ENCODE assay signal across 8 cellular contexts in the genomic region with DNA sequence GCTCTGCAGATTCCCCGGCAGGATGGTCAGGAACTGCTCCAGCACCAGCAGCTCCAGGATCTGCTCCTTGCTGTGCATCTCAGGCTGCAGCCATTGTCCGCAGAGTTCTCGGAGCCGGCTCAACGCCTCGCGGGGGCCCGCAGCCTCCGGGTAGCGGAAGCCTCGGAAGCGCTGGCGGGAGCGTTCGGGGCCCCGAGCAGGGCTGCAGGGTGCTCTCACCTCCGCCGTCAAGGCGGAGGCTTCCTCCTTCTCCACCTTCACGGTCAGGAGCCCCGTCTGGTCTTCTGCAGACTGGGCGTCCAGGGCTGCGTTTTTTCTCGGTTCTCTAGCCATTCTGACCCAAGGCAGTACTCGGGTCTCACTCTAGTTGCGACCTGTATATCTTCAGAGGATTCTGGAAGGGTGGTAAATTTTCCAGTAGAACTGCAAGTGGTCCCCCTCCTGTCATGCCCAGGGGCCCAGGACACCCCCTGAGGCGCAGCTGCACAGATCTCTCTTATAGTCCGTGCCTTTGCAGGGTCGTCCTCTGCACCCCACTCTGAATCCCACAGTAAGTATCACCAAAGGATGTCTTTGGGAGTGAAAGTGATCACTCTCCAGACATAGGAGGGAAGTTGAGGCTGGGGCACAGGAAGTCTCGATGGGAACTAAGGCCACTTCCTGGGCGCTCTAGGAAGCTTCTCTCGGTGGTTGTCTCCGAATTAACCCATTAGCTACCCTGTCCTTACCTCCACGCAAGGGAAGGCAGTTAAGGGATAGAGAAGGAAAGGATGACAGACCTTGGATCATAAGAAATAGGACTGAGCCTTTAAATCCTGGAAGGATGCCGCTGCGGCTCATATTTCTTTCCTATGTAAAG. TPM values are rescaled to one million over a fixed set of nuclear protein-coding genes. Genes with fewer than 3 reads are reported as not detected.
DNase-seq lines count a peak whose midpoint lies in the region; ATAC-seq and TF ChIP-seq lines count a peak whose summit lies in the region.

A gene (minus strand): TSS at position 622 of the 859 bp plus-strand sequence. CDS start 289 bp downstream, at position 333.

- TF ChIP-seq CTCF in adrenal gland (IDR thresholded peaks at IDR 0.05) (no peak), upper lobe of left lung (IDR thresholded peaks at IDR 0.05) (no peak)

- no peak for TF ChIP-seq EP300 in upper lobe of left lung (IDR thresholded peaks at IDR 0.05)

- H3K4me1 ChIP-seq in adrenal gland (replicated peaks in 1 of 2) (peaks cover 17 to 29% of the 10 kb centered on the region in 2 donors), upper lobe of left lung (peaks cover 13 to 31% (median 21%) of the 10 kb centered on the region in 4 donors)

- H3K4me3 ChIP-seq in adrenal gland (peak within 1 kb of the TSS; percentile 72 to 86 (median 77)), upper lobe of left lung (peak within 1 kb of the TSS; percentile 59 to 95 (median 78))

- H3K9me3 ChIP-seq in adrenal gland (replicated peaks in 1 of 3) (no peaks in the 10 kb centered on the region), upper lobe of left lung (no peaks in the 10 kb centered on the region)

- CTCF ChIA-PET in HEK293T (lab: Yijun Ruan, JAX), result no interaction called here

- H3K27me3 ChIP-seq in adrenal gland, result no peaks in the 10 kb centered on the region
- H3K27me3 ChIP-seq in upper lobe of left lung, result no peaks in the 10 kb centered on the region

- peak within 1 kb of the TSS in 3 of 5 donors; percentile 45 to 79 (median 49) for H3K27ac ChIP-seq in adrenal gland
- peak within 1 kb of the TSS; percentile 37 to 79 (median 74) for H3K27ac ChIP-seq in upper lobe of left lung

- ATAC-seq in left cardiac atrium, result peak; percentile 97 to 98
- ATAC-seq in upper lobe of left lung (ENCODE audit: low FRiP score in 2 of 2), result peak; percentile 94 to 98

- 0 to 1% (median 1%) methylated on average over 8 to 36 of the region's 36 CpGs for WGBS in adrenal gland, 4 donors
- WGBS in upper lobe of left lung, 2 donors, result 0 to 1% methylated on average over 17 to 35 of the region's 36 CpGs

- TF ChIP-seq POLR2A in adrenal gland (IDR thresholded peaks at IDR 0.05) (no peak), upper lobe of left lung (IDR thresholded peaks at IDR 0.05) (peak in 1 of 4 donors; percentile 19)

- DNase-seq in GDM1 (lab: John Stamatoyannopoulos, UW) (peak; percentile 76), HEK293T (ENCODE audit: extremely low spot score) (peak; percentile 88), NCI-H1417 (lab: John Stamatoyannopoulos, UW) (peak; percentile 85 to 93 (median 90)), SW 1271 (lab: John Stamatoyannopoulos, UW) (peak; percentile 28 to 91), adrenal gland (peak; percentile 70 to 84 (median 82)), left cardiac atrium (peak; percentile 87), posterior cingulate gyrus (peak; percentile 63 to 96 (median 76)), upper lobe of left lung (peak; percentile 71 to 85)

- H3K36me3 ChIP-seq in adrenal gland (replicated peaks in 1 of 2) (peaks cover 0 to 7% of the 10 kb centered on the region in 2 donors), upper lobe of left lung (peaks cover 0 to 17% (median 10%) of the 10 kb centered on the region in 4 donors)

- intact Hi-C loops in adrenal gland (cut with DNase I), result loop anchor here in 1 of 2 donors (10.0 kb wide), 1 partner anchor 103 kb away; no protein-coding TSS in a partner anchor
- intact Hi-C loops in left cardiac atrium (cut with DNase I), result no loop called here
- intact Hi-C loops in posterior cingulate gyrus (cut with DNase I), result loop anchor here (10.0 kb wide), 1 partner anchor 117 kb away; no protein-coding TSS in a partner anchor

- POLR2A ChIA-PET in HEK293T (lab: Yijun Ruan, JAX), result interaction anchor here (0.6 to 6.3 kb wide), 24 partner anchors 9 to 359 kb away, joined by 3 to 100 read pairs (median 4); a partner anchor contains a TSS

TF ChIP-seq in HEK293T, 16 proteins besides CTCF, POLR2A, EP300 and RAD21:
- TF ChIP-seq CTBP1 (IDR thresholded peaks at IDR 0.05; ENCODE audit: borderline replicate concordance) (peak; percentile 71), TARDBP (IDR thresholded peaks at IDR 0.05) (no peak), ELF4 (IDR thresholded peaks at IDR 0.05) (peak; percentile 78), FOXA1 (IDR thresholded peaks at IDR 0.05) (no peak), BHLHE40 (IDR thresholded peaks at IDR 0.05; ENCODE audit: borderline replicate concordance) (no peak), FOXM1 (IDR thresholded peaks at IDR 0.05; ENCODE audit: borderline replicate concordance) (peak; percentile 74; the same call in 1 of the 2 replicates), HDGF (IDR thresholded peaks at IDR 0.05; ENCODE audit: borderline replicate concordance) (no peak), NFRKB (IDR thresholded peaks at IDR 0.05) (peak; percentile 84), SP1 (IDR thresholded peaks at IDR 0.05) (no peak), SUZ12 (IDR thresholded peaks at IDR 0.05) (no peak), L3MBTL2 (conservative IDR thresholded peaks at IDR 0.05) (0 out of 2 replicates have a peak, but pooled peaks have one; percentile 10), FOXK2 (IDR thresholded peaks at IDR 0.05) (no peak), ARNT (IDR thresholded peaks at IDR 0.05) (peak; percentile 81), LEF1 (IDR thresholded peaks at IDR 0.05; ENCODE audit: borderline replicate concordance) (no peak), ZNF384 (IDR thresholded peaks at IDR 0.05) (no peak)
- TF ChIP-seq, protein P1, sequence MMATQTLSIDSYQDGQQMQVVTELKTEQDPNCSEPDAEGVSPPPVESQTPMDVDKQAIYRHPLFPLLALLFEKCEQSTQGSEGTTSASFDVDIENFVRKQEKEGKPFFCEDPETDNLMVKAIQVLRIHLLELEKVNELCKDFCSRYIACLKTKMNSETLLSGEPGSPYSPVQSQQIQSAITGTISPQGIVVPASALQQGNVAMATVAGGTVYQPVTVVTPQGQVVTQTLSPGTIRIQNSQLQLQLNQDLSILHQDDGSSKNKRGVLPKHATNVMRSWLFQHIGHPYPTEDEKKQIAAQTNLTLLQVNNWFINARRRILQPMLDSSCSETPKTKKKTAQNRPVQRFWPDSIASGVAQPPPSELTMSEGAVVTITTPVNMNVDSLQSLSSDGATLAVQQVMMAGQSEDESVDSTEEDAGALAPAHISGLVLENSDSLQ (IDR thresholded peaks at IDR 0.05), result peak; percentile 50
TF ChIP-seq in HEK293T: peak in this region for 7.

RNA-seq across cellular contexts. Expression of the gene that starts here (rescaled TPM):
- total RNA-seq in adrenal gland (1 to 10 TPM; 1.5 to 7.3 (median 4.6) TPM), left cardiac atrium (1 to 10 TPM; 2.3 to 3.1 TPM), upper lobe of left lung (1 to 10 TPM; 3.0 to 9.4 (median 4.7) TPM)
- 1 to 10 TPM; 3.6 to 4.3 (median 4.2) TPM for polyA plus RNA-seq in adrenal gland

Comparison
In these comparisons a context has a peak if more than half of its experiments do, and no peak if none do; other contexts are left out.
1. Peak in every context shown above with its lines: DNase-seq, ATAC-seq, H3K4me3 ChIP-seq and H3K27ac ChIP-seq.